In genomic region chr21:9753441-9753840, GRCh38 we compare ENCODE assay signal across 5 cellular contexts.
DNase-seq lines count a peak whose midpoint lies in the region; TF ChIP-seq lines count a peak whose summit lies in the region.
"Not testable (repeated sequence)": the region's sequence is repeated elsewhere in the genome, so short reads cannot be mapped to it uniquely, and the experiment has no call there.

No MANE protein-coding gene starts in this region.

- TF ChIP-seq CTCF in esophagus muscularis mucosa (IDR thresholded peaks at IDR 0.05); osteocyte (IDR thresholded peaks at IDR 0.05): not testable (repeated sequence)

- peaks cover 0 to 37% (median 0%) of the 10 kb centered on the region in 4 donors for H3K27me3 ChIP-seq in esophagus muscularis mucosa

- not testable (repeated sequence) for H3K27me3 Mint-ChIP-seq in osteocyte (ENCODE audit: unreplicated experiment)

- TF ChIP-seq EP300 in esophagus muscularis mucosa (IDR thresholded peaks at IDR 0.05), result not testable (repeated sequence)

- DNase-seq in ecto neural progenitor cell (ENCODE audit: low spot score) (peak; percentile 20), esophagus muscularis mucosa (ENCODE audit: extremely low spot score) (peak; percentile 89), cardiac septum (ENCODE audit: low spot score) (peak; percentile 71), mucosa of gallbladder (ENCODE audit: low spot score) (peak; percentile 6), osteocyte (ENCODE audit: extremely low spot score, unreplicated experiment) (peak; percentile 69)

- H3K4me1 Mint-ChIP-seq in osteocyte (ENCODE audit: unreplicated experiment), result not testable (repeated sequence)

- WGBS in esophagus muscularis mucosa, result 67% methylated on average over 10 of the region's 10 CpGs

- not testable (repeated sequence) for TF ChIP-seq POLR2A in esophagus muscularis mucosa (IDR thresholded peaks at IDR 0.05; ENCODE audit: low read depth)

- not testable (repeated sequence) for H3K27ac Mint-ChIP-seq in osteocyte (ENCODE audit: unreplicated experiment)

- not testable (repeated sequence) for H3K4me3 ChIP-seq in esophagus muscularis mucosa

- not testable (repeated sequence) for H3K9me3 Mint-ChIP-seq in osteocyte (ENCODE audit: unreplicated experiment)

- H3K9me3 ChIP-seq in esophagus muscularis mucosa, result not testable (repeated sequence)

- not testable (repeated sequence) for H3K36me3 Mint-ChIP-seq in osteocyte (ENCODE audit: unreplicated experiment)

- intact Hi-C loops in esophagus muscularis mucosa (cut with DNase I); cardiac septum (cut with DNase I): not testable (repeated sequence)

- H3K4me1 ChIP-seq in esophagus muscularis mucosa, result not testable (repeated sequence)

- H3K4me3 Mint-ChIP-seq in osteocyte (ENCODE audit: unreplicated experiment), result not testable (repeated sequence)

- not testable (repeated sequence) for H3K36me3 ChIP-seq in esophagus muscularis mucosa

- H3K27ac ChIP-seq in esophagus muscularis mucosa (replicated peaks in 1 of 4), result not testable (repeated sequence)

Comparison
In these comparisons a context has a peak if more than half of its experiments do, and no peak if none do; other contexts are left out.
1. DNase-seq: peak in every context shown above with its lines; median percentile 89 in esophagus muscularis mucosa; 71 in cardiac septum; 69 in osteocyte; 20 in ecto neural progenitor cell; 6 in mucosa of gallbladder.